14 cellular contexts compared by ENCODE assay signal in the genomic region with DNA sequence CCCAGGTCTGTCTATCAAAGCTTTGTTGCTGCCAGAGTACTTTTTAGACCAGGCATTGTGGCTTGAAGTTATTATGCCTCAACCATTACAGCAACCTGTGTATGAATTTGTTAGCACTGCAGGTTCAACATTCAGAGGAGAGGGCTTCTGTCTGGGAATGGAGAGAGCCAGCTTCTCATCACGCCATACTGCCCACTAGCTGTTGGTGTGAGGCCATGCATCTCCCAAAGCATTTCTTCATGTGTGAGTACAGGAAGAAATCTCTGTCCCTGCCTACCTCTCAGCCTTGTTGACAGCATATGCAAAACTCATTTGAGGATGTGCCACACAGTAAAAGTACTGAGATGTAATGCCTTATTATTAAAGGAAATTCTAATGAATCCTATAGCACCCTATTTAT.
A peak's percentile ranks its signal among the peaks of the same experiment; 100 is the strongest.
DNase-seq lines count a peak whose midpoint lies in the region; ATAC-seq and TF ChIP-seq lines count a peak whose summit lies in the region.
"Had no signal": no experiment of that assay in that cellular context is flagged by ENCODE, and none has a peak within 500 bp of the region (broad histone marks: within the 10 kb centered on the region; RNA-seq: fewer than 3 reads in every experiment).

No MANE protein-coding gene starts in this region.

- no peaks in the 10 kb centered on the region for H3K79me2 ChIP-seq in H9 (ENCODE audit: insufficient read depth, low read length)

- no peak overlapping the region for H3K18ac ChIP-seq in H9 (ENCODE audit: insufficient read length, low read depth, low read length)

- no peak overlapping the region for H3K23ac ChIP-seq in H9 (ENCODE audit: insufficient read length, low read depth, low read length)

- no peaks in the 10 kb centered on the region; a peak in 1 of 7 replicates for H3K36me3 Mint-ChIP-seq in H9 (ENCODE audit: insufficient read depth in 1 of 3, low read depth in 3 of 3)
- H3K36me3 Mint-ChIP-seq in WTC11 = no peaks in the 10 kb centered on the region
- H3K36me3 Mint-ChIP-seq: activated naive CD8-positive, alpha-beta T cell had no signal

- H2AK5ac ChIP-seq in H9 (ENCODE audit: insufficient read length, low read length) = no peak overlapping the region

- no peak overlapping the region for H3K56ac ChIP-seq in H9 (ENCODE audit: insufficient read length, low read depth, low read length)

- intact Hi-C loops in left colon (cut with DNase I, micrococcal nuclease) = no loop called here

- H3K4me3 Mint-ChIP-seq in H9 (no peak overlapping the region), WTC11 (no peak overlapping the region)
- H3K4me3 Mint-ChIP-seq: activated naive CD8-positive, alpha-beta T cell; effector memory CD8-positive, alpha-beta T cell had no signal

- no peak overlapping the region for H2BK15ac ChIP-seq in H9 (ENCODE audit: low read depth, low read length)

- no peak overlapping the region for H4K5ac ChIP-seq in H9 (ENCODE audit: insufficient read length, low read depth, low read length)

- H2BK12ac ChIP-seq in H9 (ENCODE audit: insufficient read length, low read depth, low read length) = no peak overlapping the region

- H4K8ac ChIP-seq in H9 (replicated peaks; ENCODE audit: insufficient read length, low read depth, low read length) = no peak overlapping the region

- no peak overlapping the region for H3K27ac ChIP-seq in H9 (ENCODE audit: insufficient read length, low read depth, low read length)
- H3K27ac ChIP-seq: prostate gland had no signal

- H4K20me1 ChIP-seq in H9 (ENCODE audit: control insufficient read depth, insufficient read depth, insufficient read length) = no peaks in the 10 kb centered on the region

- no peak overlapping the region for H3K9ac ChIP-seq in H9 (ENCODE audit: extremely low read depth, insufficient read length, low read length)

- H3K4me1 Mint-ChIP-seq in H9 (peaks cover 21 to 23% of the 10 kb centered on the region in 2 experiments), WTC11 (peaks cover 27% of the 10 kb centered on the region)

- no peak overlapping the region for H3T11ph ChIP-seq in H9 (ENCODE audit: low read length)

- H2AFZ ChIP-seq in H9 (ENCODE audit: low read length) = no peak overlapping the region

- H3K4me2 ChIP-seq in H9 (ENCODE audit: insufficient read depth, insufficient read length, low read length) = no peak overlapping the region

- no peak overlapping the region for H2BK120ac ChIP-seq in H9 (ENCODE audit: low read depth, low read length, poor library complexity, severe bottlenecking)

- CTCF ChIA-PET in WTC11 (lab: Charles Lee) = interaction anchor here (0.6 to 3.6 kb wide), 20 partner anchors 13 to 453 kb away, joined by 3 to 37 read pairs (median 3); a partner anchor contains a TSS

- H3K27me3 ChIP-seq in H9 (ENCODE audit: insufficient read depth, low read length) = no peaks in the 10 kb centered on the region

- H3K14ac ChIP-seq in H9 (ENCODE audit: insufficient read depth, low read length) = no peak overlapping the region

- DNase-seq in DMS53 (lab: John Stamatoyannopoulos, UW) = peak; percentile 67
- DNase-seq in H9 = peak; percentile 49
- DNase-seq in WTC11 (ENCODE audit: low spot score) = peak; percentile 32
- DNase-seq in left colon = no peak
- no peak for DNase-seq in C1 segment of cervical spinal cord (lab: John Stamatoyannopoulos, UW)
- no peak for DNase-seq in CD1c-positive myeloid dendritic cell (ENCODE audit: extremely low spot score)
- no peak for DNase-seq in NCI-H1417 (lab: John Stamatoyannopoulos, UW)
- DNase-seq: activated CD4-positive, alpha-beta T cell treated with anti-CD3 and anti-CD28 coated beads for 48 hours; effector memory CD8-positive, alpha-beta T cell; GF-D8; NCI-H1048 had no signal

- no peak overlapping the region for H2BK5ac ChIP-seq in H9 (ENCODE audit: insufficient read length, low read length)

- POLR2A ChIA-PET in WTC11 (lab: Charles Lee) = interaction anchor here (0.9 kb wide), 1 partner anchor 290 kb away, joined by 3 read pairs; no protein-coding TSS in a partner anchor

- no peaks in the 10 kb centered on the region; a peak in 1 of 5 replicates for H3K9me3 Mint-ChIP-seq in H9
- peaks cover 11% of the 10 kb centered on the region; the same call in 1 of the 2 replicates for H3K9me3 Mint-ChIP-seq in WTC11

- H4K91ac ChIP-seq in H9 (ENCODE audit: insufficient read length, low read depth, low read length) = no peak overlapping the region

- H3K27ac Mint-ChIP-seq in H9 (no peak overlapping the region), WTC11 (no peak overlapping the region)
- H3K27ac Mint-ChIP-seq: activated naive CD8-positive, alpha-beta T cell; effector memory CD8-positive, alpha-beta T cell had no signal

- WGBS in H9 (ENCODE audit: extremely low coverage, insufficient read length, low lambda C conversion rate) = no CpG with 5 or more reads among the region's 1 CpG

- H3K4ac ChIP-seq in H9 (ENCODE audit: low read depth, low read length) = no peak overlapping the region

- TF ChIP-seq CTCF in H9 (conservative IDR thresholded peaks at IDR 0.05) (peak; percentile 75), WTC11 (IDR thresholded peaks at IDR 0.05) (peak; percentile 34; the same call in 1 of the 2 replicates)

- peaks cover 2% of the 10 kb centered on the region; the same call in 1 of the 2 replicates for H3K27me3 Mint-ChIP-seq in H9 (ENCODE audit: low read depth)
- H3K27me3 Mint-ChIP-seq in WTC11 (ENCODE audit: low read depth) = no peaks in the 10 kb centered on the region
- H3K27me3 Mint-ChIP-seq: activated naive CD8-positive, alpha-beta T cell; effector memory CD8-positive, alpha-beta T cell had no signal

- H3K79me1 ChIP-seq in H9 (ENCODE audit: insufficient read depth, low read depth, low read length, poor library complexity, severe bottlenecking) = no peaks in the 10 kb centered on the region

- H3K9me3 ChIP-seq in H9 (ENCODE audit: control insufficient read depth, low read depth, low read length) = no peaks in the 10 kb centered on the region
- H3K9me3 ChIP-seq: prostate gland had no signal

- H3K4me1 ChIP-seq in H9 (ENCODE audit: insufficient read depth, low read length) = no peaks in the 10 kb centered on the region
- H3K4me1 ChIP-seq: prostate gland had no signal

- H2BK20ac ChIP-seq in H9 (ENCODE audit: low read depth, low read length, poor library complexity, severe bottlenecking) = no peak overlapping the region

- peak; percentile 89 for ATAC-seq in WTC11
- ATAC-seq in left colon = peak; percentile 44
- ATAC-seq in GM18909 (IDR thresholded peaks at IDR 0.05; ENCODE audit: poor library complexity, unreplicated experiment) = no peak
- ATAC-seq: effector memory CD8-positive, alpha-beta T cell had no signal

- no peaks in the 10 kb centered on the region for H3K23me2 ChIP-seq in H9 (ENCODE audit: insufficient read length, low read depth, low read length, poor library complexity, severe bottlenecking)

TF ChIP-seq in WTC11, 78 proteins besides CTCF, POLR2A, EP300 and RAD21:
- no peak for TF ChIP-seq SMAD4 (CRISPR knock-in tag; IDR thresholded peaks at IDR 0.05)
- no peak for TF ChIP-seq FOXJ3 (CRISPR knock-in tag; IDR thresholded peaks at IDR 0.05; ENCODE audit: borderline replicate concordance)
- TF ChIP-seq, protein P1, sequence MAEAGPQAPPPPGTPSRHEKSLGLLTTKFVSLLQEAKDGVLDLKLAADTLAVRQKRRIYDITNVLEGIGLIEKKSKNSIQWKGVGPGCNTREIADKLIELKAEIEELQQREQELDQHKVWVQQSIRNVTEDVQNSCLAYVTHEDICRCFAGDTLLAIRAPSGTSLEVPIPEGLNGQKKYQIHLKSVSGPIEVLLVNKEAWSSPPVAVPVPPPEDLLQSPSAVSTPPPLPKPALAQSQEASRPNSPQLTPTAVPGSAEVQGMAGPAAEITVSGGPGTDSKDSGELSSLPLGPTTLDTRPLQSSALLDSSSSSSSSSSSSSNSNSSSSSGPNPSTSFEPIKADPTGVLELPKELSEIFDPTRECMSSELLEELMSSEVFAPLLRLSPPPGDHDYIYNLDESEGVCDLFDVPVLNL (CRISPR knock-in tag; IDR thresholded peaks at IDR 0.05; ENCODE audit: borderline replicate concordance, low read depth) = no peak
- TF ChIP-seq, protein P2, sequence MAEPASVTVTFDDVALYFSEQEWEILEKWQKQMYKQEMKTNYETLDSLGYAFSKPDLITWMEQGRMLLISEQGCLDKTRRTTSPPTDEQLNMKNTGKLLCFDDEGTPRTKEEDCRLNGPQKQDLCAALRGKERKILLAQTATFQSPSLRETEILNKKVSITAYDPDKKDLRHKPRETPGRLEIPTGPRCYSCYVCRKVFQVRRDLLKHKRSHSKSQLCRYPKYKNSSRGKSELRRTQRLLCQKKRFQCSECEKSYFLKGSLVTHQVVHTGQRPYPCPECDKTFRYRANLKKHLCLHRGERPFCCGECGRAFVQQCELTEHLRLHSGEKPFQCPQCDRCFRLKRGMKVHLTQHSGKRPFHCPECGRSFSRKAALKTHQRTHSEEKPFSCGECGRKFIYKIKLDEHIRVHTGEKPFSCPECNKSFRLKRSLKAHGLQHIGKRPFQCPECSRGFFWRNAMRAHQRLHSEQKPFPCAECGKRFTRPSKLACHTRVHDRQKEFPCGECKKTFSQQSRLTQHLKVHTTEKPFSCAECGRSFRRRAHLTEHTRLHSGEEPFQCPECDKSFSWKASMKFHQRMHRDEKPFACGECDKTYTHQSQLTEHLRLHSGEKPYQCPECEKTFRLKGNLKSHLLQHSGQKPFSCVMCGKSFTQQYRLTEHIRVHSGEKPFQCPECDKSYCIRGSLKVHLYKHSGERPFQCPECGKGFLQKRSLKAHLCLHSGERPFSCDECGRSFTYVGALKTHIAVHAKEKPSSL (CRISPR knock-in tag; conservative IDR thresholded peaks at IDR 0.05) = no peak
- TF ChIP-seq, protein P3, sequence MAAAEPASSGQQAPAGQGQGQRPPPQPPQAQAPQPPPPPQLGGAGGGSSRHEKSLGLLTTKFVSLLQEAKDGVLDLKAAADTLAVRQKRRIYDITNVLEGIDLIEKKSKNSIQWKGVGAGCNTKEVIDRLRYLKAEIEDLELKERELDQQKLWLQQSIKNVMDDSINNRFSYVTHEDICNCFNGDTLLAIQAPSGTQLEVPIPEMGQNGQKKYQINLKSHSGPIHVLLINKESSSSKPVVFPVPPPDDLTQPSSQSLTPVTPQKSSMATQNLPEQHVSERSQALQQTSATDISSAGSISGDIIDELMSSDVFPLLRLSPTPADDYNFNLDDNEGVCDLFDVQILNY (CRISPR knock-in tag; IDR thresholded peaks at IDR 0.05) = no peak

Comparison
In these comparisons a context has a peak if more than half of its experiments do, and no peak if none do; other contexts are left out.
1. DNase-seq: peak in DMS53 (single experiment), H9 (single experiment) and WTC11 (single experiment); none in left colon (0 of 2), C1 segment of cervical spinal cord (0 of 14), CD1c-positive myeloid dendritic cell (single experiment) and NCI-H1417 (0 of 3).